Comparison of ENCODE assay signal across 32 cellular contexts in the genomic region with DNA sequence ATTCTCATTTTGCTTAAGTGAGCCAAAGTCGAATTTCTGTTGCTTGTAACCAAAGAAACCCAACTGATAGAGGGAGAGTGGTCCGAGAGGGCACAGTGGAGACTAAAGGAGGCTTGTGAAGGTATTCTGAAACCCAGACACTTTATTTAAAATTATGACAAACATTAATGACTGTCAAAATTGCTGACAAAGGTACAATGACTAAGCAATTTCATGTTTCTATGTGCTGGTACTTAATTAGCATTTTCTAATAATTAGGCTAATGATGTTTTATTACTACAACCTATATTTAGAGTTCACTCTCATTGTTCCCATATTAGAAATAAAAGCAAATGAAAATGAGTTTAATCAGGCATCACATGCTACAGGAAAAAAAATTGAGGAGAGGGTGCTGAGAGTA.
"Had no signal": no experiment of that assay in that cellular context is flagged by ENCODE, and none has a peak within 500 bp of the region (broad histone marks: within the 10 kb centered on the region; RNA-seq: fewer than 3 reads in every experiment).

No MANE protein-coding gene starts in this region.

- H3K9me3 ChIP-seq: left lung, lower lobe of right lung, pancreas, prostate gland, sigmoid colon, tibial nerve, uterus had no signal

- H3K27me3 ChIP-seq: left lung, pancreas, sigmoid colon, tibial nerve, uterus had no signal

- DNase-seq: hypothalamus; immature natural killer cell; kidney; left colon; left lung; lower lobe of right lung; mammary epithelial cell; mesendoderm; naive thymus-derived CD4-positive, alpha-beta T cell; nucleus accumbens; pancreas; posterior cingulate gyrus; retina; right cardiac atrium; sigmoid colon; small intestine; stimulated activated CD4-positive, alpha-beta T cell treated with anti-CD3 and anti-CD28 coated beads, Interleukin-1b, Interleukin-23, amount 100 ng/mL, for 48 hours; stimulated activated CD4-positive, alpha-beta T cell treated with anti-CD3 and anti-CD28 coated beads, Interleukin-2, amount 100 ng/mL, for 48 hours; stimulated activated CD4-positive, alpha-beta T cell treated with anti-CD3 and anti-CD28 coated beads, Interleukin-4, amount 100 ng/mL, for 4 hours; stimulated activated CD8-positive, alpha-beta memory T cell treated with anti-CD3 and anti-CD28 coated beads, Interleukin-4, amount 100 ng/mL, for 48 hours; stimulated activated naive CD4-positive, alpha-beta T cell treated with Interleukin-2 at 50 U/mL for 16 hours; stimulated activated naive CD8-positive, alpha-beta T cell treated with anti-CD3 and anti-CD28 coated beads, Interleukin-15, amount 100 ng/mL, for 72 hours; substantia nigra; uterus had no signal

- H3K9me3 Mint-ChIP-seq: immature natural killer cell; mesothelial cell of epicardium; neural crest cell; stimulated activated memory B cell treated with anti-CD40 and anti-IgM and Interleukin-4, amounts not matched to agents 10 μg/mL and 1 μg/mL and 100 μg/mL, for 72 hours; stimulated activated naive CD8-positive, alpha-beta T cell treated with anti-CD3 and anti-CD28 coated beads, Interleukin-15, amount 100 ng/mL, for 72 hours; type B pancreatic cell had no signal

- H3K27ac ChIP-seq: left lung, lower lobe of right lung, pancreas, prostate gland, sigmoid colon, tibial nerve, uterus had no signal

- FAIRE-seq: islet of Langerhans, kidney, pancreas, small intestine had no signal

- H3K4me1 ChIP-seq: left lung, lower lobe of right lung, pancreas, prostate gland, sigmoid colon, tibial nerve, uterus had no signal

- ATAC-seq: left colon; left lung; lower lobe of right lung; naive thymus-derived CD4-positive, alpha-beta T cell; natural killer cell treated with Interleukin-12 subunit alpha and Interleukin-12 subunit beta and Interleukin-15 and Interleukin-18, amount 100 ng/mL, for 72 hours; pancreas; right cardiac atrium; stimulated activated memory B cell treated with anti-CD40 and anti-IgM and Interleukin-4, amounts not matched to agents 10 μg/mL and 1 μg/mL and 100 μg/mL, for 72 hours; stimulated activated naive CD8-positive, alpha-beta T cell treated with anti-CD3 and anti-CD28 coated beads, Interleukin-15, amount 100 ng/mL, for 72 hours had no signal

- H3K27me3 Mint-ChIP-seq: naive thymus-derived CD4-positive, alpha-beta T cell; natural killer cell treated with Interleukin-12 subunit alpha and Interleukin-12 subunit beta and Interleukin-15 and Interleukin-18, amount 100 ng/mL, for 72 hours; stimulated activated memory B cell treated with anti-CD40 and anti-IgM and Interleukin-4, amounts not matched to agents 10 μg/mL and 1 μg/mL and 100 μg/mL, for 72 hours; stimulated activated naive CD8-positive, alpha-beta T cell treated with anti-CD3 and anti-CD28 coated beads, Interleukin-15, amount 100 ng/mL, for 72 hours; type B pancreatic cell had no signal

- H3K36me3 ChIP-seq: left lung, pancreas, prostate gland, sigmoid colon, uterus had no signal

- H3K4me3 Mint-ChIP-seq: immature natural killer cell; mesothelial cell of epicardium; naive thymus-derived CD4-positive, alpha-beta T cell; natural killer cell treated with Interleukin-12 subunit alpha and Interleukin-12 subunit beta and Interleukin-15 and Interleukin-18, amount 100 ng/mL, for 72 hours; neural crest cell; stimulated activated memory B cell treated with anti-CD40 and anti-IgM and Interleukin-4, amounts not matched to agents 10 μg/mL and 1 μg/mL and 100 μg/mL, for 72 hours; stimulated activated naive CD8-positive, alpha-beta T cell treated with anti-CD3 and anti-CD28 coated beads, Interleukin-15, amount 100 ng/mL, for 72 hours; type B pancreatic cell had no signal

- H3K4me1 Mint-ChIP-seq: mesothelial cell of epicardium; stimulated activated memory B cell treated with anti-CD40 and anti-IgM and Interleukin-4, amounts not matched to agents 10 μg/mL and 1 μg/mL and 100 μg/mL, for 72 hours had no signal

- H3K4me3 ChIP-seq: left lung, lower lobe of right lung, pancreas, prostate gland, sigmoid colon, tibial nerve, uterus had no signal

- H3K27ac Mint-ChIP-seq: mesothelial cell of epicardium; stimulated activated memory B cell treated with anti-CD40 and anti-IgM and Interleukin-4, amounts not matched to agents 10 μg/mL and 1 μg/mL and 100 μg/mL, for 72 hours; stimulated activated naive CD8-positive, alpha-beta T cell treated with anti-CD3 and anti-CD28 coated beads, Interleukin-15, amount 100 ng/mL, for 72 hours; type B pancreatic cell had no signal
